Comparison of ENCODE assay signal across 8 cellular contexts in genomic region chr2:68426885-68427579, GRCh38. TPM values are rescaled to one million over a fixed set of nuclear protein-coding genes. Genes with fewer than 3 reads are reported as not detected.
DNase-seq lines count a peak whose midpoint lies in the region; ATAC-seq and TF ChIP-seq lines count a peak whose summit lies in the region.

No MANE protein-coding gene starts in this region.

- TF ChIP-seq CTCF in right lobe of liver (IDR thresholded peaks at IDR 0.05): peak in 1 of 4 donors; percentile 7
- TF ChIP-seq CTCF in sigmoid colon (IDR thresholded peaks at IDR 0.05): no peak

- peak overlapping the region in 2 of 3 donors; percentile 49 to 61 for H3K27ac ChIP-seq in right lobe of liver
- H3K27ac ChIP-seq in sigmoid colon: peak overlapping the region in 2 of 4 donors; percentile 4 to 5

- TF ChIP-seq POLR2A in right lobe of liver (IDR thresholded peaks at IDR 0.05) (no peak), sigmoid colon (IDR thresholded peaks at IDR 0.05) (no peak)

- peaks cover 5 to 56% (median 22%) of the 10 kb centered on the region in 4 donors for H3K4me1 ChIP-seq in right lobe of liver
- H3K4me1 ChIP-seq in sigmoid colon: peaks cover 0 to 25% (median 17%) of the 10 kb centered on the region in 4 donors

- no peak overlapping the region for H3K4me3 ChIP-seq in right lobe of liver
- no peak overlapping the region for H3K4me3 ChIP-seq in sigmoid colon

- H3K9me3 ChIP-seq in right lobe of liver: no peaks in the 10 kb centered on the region
- no peaks in the 10 kb centered on the region for H3K9me3 ChIP-seq in sigmoid colon

- DNase-seq in GF-D8 (lab: John Stamatoyannopoulos, UW) (peak; percentile 97), SKM-1 (lab: John Stamatoyannopoulos, UW; ENCODE audit: unreplicated experiment) (peak; percentile 14), right lobe of liver (no peak), sigmoid colon (no peak), HT-29 (ENCODE audit: low spot score) (no peak), AG08395 (ENCODE audit: low spot score) (no peak), COR-L47 (lab: John Stamatoyannopoulos, UW) (no peak)

- H3K36me3 ChIP-seq in right lobe of liver (no peaks in the 10 kb centered on the region), sigmoid colon (no peaks in the 10 kb centered on the region)

- no peak for TF ChIP-seq EP300 in sigmoid colon (IDR thresholded peaks at IDR 0.05)

- H3K27me3 ChIP-seq in right lobe of liver (no peaks in the 10 kb centered on the region), sigmoid colon (no peaks in the 10 kb centered on the region)

- 37% methylated on average over 10 of the region's 10 CpGs for WGBS in right lobe of liver (ENCODE audit: insufficient coverage, low coverage, low lambda C conversion rate, missing lambda C conversion rate)
- 60 to 63% methylated on average over 10 of the region's 10 CpGs for WGBS in sigmoid colon, 2 donors

- peak; percentile 51 for ATAC-seq in HG02798 (IDR thresholded peaks at IDR 0.05; ENCODE audit: poor library complexity, unreplicated experiment)
- peak; percentile 67 to 89 (median 76) for ATAC-seq in right lobe of liver

- intact Hi-C loops in right lobe of liver (cut with DNase I) (no loop called here), sigmoid colon (cut with DNase I) (no loop called here)

RNA-seq across cellular contexts. Expression of gene FBXO48, which starts 40.1 kb away (rescaled TPM):
- 1 to 10 TPM in 4 of 6 experiments, under 1 TPM in 2; 0.82 to 1.5 (median 1.2) TPM for total RNA-seq in right lobe of liver
- 1 to 10 TPM in 1 of 4 donors, under 1 TPM in 3; 0.55 to 1.1 (median 0.83) TPM for total RNA-seq in sigmoid colon
- 1 to 10 TPM in 1 of 3 donors, under 1 TPM in 2; 0.60 to 1.2 (median 0.70) TPM for polyA plus RNA-seq in sigmoid colon
- total RNA-seq in HT-29 (2014; rRNA removed; shearing (Covaris generic)): 0.03 and 0.05 TPM in 2 replicates

RNA-seq across cellular contexts. Expression of gene APLF, which starts 40.4 kb away (rescaled TPM):
- 1 to 10 TPM; 1.3 to 2.3 (median 1.9) TPM for total RNA-seq in right lobe of liver
- 10 to 100 TPM; 11.0 to 21.7 (median 14.5) TPM for total RNA-seq in sigmoid colon
- polyA plus RNA-seq in sigmoid colon: under 1 TPM; 0.23 to 0.69 (median 0.60) TPM
- 0.05 TPM in 1 of 2 replicates, not detected in the other for total RNA-seq in HT-29 (2014; rRNA removed; shearing (Covaris generic))

Comparison
In these comparisons a context has a peak if more than half of its experiments do, and no peak if none do; other contexts are left out.
1. DNase-seq: peak in GF-D8 (single experiment) and SKM-1 (single experiment); none in right lobe of liver (0 of 3), sigmoid colon (single experiment), HT-29 (single experiment), AG08395 (single experiment) and COR-L47 (single experiment).